In genomic region chr9:73179594-73179993, GRCh38 we compare ENCODE assay signal across 13 cellular contexts. TPM values are rescaled to one million over a fixed set of nuclear protein-coding genes. Genes with fewer than 3 reads are reported as not detected.
DNase-seq lines count a peak whose midpoint lies in the region; ATAC-seq and TF ChIP-seq lines count a peak whose summit lies in the region.
"Had no signal": no experiment of that assay in that cellular context is flagged by ENCODE, and none has a peak within 500 bp of the region (broad histone marks: within the 10 kb centered on the region; RNA-seq: fewer than 3 reads in every experiment).

No MANE protein-coding gene starts in this region.

- H3K9ac ChIP-seq in mesenchymal stem cell (ENCODE audit: low read length), result peak overlapping the region; percentile 40

- H2BK5ac ChIP-seq in mesenchymal stem cell (ENCODE audit: low read depth, low read length, poor library complexity, severe bottlenecking), result no peak overlapping the region

- H4K91ac ChIP-seq in mesenchymal stem cell (ENCODE audit: low read length), result no peak overlapping the region

- no peak overlapping the region for H2AFZ ChIP-seq in mesenchymal stem cell (ENCODE audit: low read depth, low read length)

- no peaks in the 10 kb centered on the region for H3K79me1 ChIP-seq in mesenchymal stem cell (replicated peaks; ENCODE audit: low read length, poor library complexity, severe bottlenecking)

- TF ChIP-seq CTCF in RWPE2 (IDR thresholded peaks at IDR 0.05; ENCODE audit: poor library complexity, severe bottlenecking), result no peak

- H3K14ac ChIP-seq in mesenchymal stem cell (ENCODE audit: low read length in 2 of 2), result no peak overlapping the region

- no peak overlapping the region for H3K18ac ChIP-seq in mesenchymal stem cell (ENCODE audit: low read depth in 1 of 2, low read length in 2 of 2)

- ATAC-seq in HG02798 (IDR thresholded peaks at IDR 0.05; ENCODE audit: poor library complexity, unreplicated experiment) (peak; percentile 55), RWPE2 (ENCODE audit: low read depth) (peak; percentile 59; the same call in 2 of the 3 replicates), GM18502 (IDR thresholded peaks at IDR 0.05; ENCODE audit: poor library complexity, unreplicated experiment) (no peak), HG03520 (IDR thresholded peaks at IDR 0.05; ENCODE audit: unreplicated experiment) (no peak)
- ATAC-seq: naive thymus-derived CD4-positive, alpha-beta T cell; T-cell had no signal

- no peak overlapping the region for H2AK5ac ChIP-seq in mesenchymal stem cell (ENCODE audit: low read length, severe bottlenecking)

- H2BK15ac ChIP-seq in mesenchymal stem cell (ENCODE audit: low read depth, poor library complexity, severe bottlenecking), result no peak overlapping the region

- H3K4me1 ChIP-seq in RWPE2 (ENCODE audit: insufficient read depth, poor library complexity, severe bottlenecking) (peaks cover 28% of the 10 kb centered on the region), mesenchymal stem cell (ENCODE audit: control insufficient read depth, insufficient read depth, low read depth, low read length) (peaks cover 1% of the 10 kb centered on the region)

- no peak overlapping the region for H3K4me2 ChIP-seq in mesenchymal stem cell (ENCODE audit: low read length, poor library complexity, severe bottlenecking)

- H3K27me3 ChIP-seq in RWPE2 (ENCODE audit: insufficient read depth, poor library complexity, severe bottlenecking) (no peaks in the 10 kb centered on the region), mesenchymal stem cell (ENCODE audit: control insufficient read depth in 1 of 2, insufficient read depth in 1 of 2, low read length in 2 of 2) (no peaks in the 10 kb centered on the region)
- H3K27me3 ChIP-seq: tibial nerve had no signal

- peak; percentile 46 for DNase-seq in ELR (ENCODE audit: low read depth)
- DNase-seq in RWPE2 (ENCODE audit: low spot score), result no peak
- no peak for DNase-seq in mesenchymal stem cell
- no peak for DNase-seq in COR-L47 (lab: John Stamatoyannopoulos, UW)
- DNase-seq in posterior cingulate gyrus, result no peak
- DNase-seq: activated CD8-positive, alpha-beta memory T cell treated with anti-CD3 and anti-CD28 coated beads, Interleukin-2, amount 50 U/mL, for 48 hours; hippocampal formation; naive thymus-derived CD4-positive, alpha-beta T cell; T-cell had no signal

- H3K23ac ChIP-seq in mesenchymal stem cell (ENCODE audit: low read length in 2 of 2), result no peak overlapping the region

- H3K9me3 ChIP-seq in RWPE2 (ENCODE audit: severe bottlenecking) (no peaks in the 10 kb centered on the region), mesenchymal stem cell (ENCODE audit: control insufficient read depth, low read length) (no peaks in the 10 kb centered on the region)
- H3K9me3 ChIP-seq: tibial nerve had no signal

- H3K27ac ChIP-seq in RWPE2 (ENCODE audit: poor library complexity, severe bottlenecking), result no peak overlapping the region
- H3K27ac ChIP-seq in mesenchymal stem cell (ENCODE audit: low read length, poor library complexity, severe bottlenecking), result no peak overlapping the region

- 88% methylated on average over 3 of the region's 3 CpGs for WGBS in mesenchymal stem cell

- H3K4ac ChIP-seq in mesenchymal stem cell (ENCODE audit: low read depth in 1 of 2, low read length in 2 of 2), result no peak overlapping the region

- H3K4me3 ChIP-seq in RWPE2 (ENCODE audit: severe bottlenecking), result no peak overlapping the region
- no peak overlapping the region for H3K4me3 ChIP-seq in mesenchymal stem cell (ENCODE audit: insufficient read depth in 1 of 2, low read depth in 1 of 2, low read length in 2 of 2)
- H3K4me3 ChIP-seq: tibial nerve had no signal

- no peak overlapping the region for H4K8ac ChIP-seq in mesenchymal stem cell (ENCODE audit: low read length)

- H2BK12ac ChIP-seq in mesenchymal stem cell (ENCODE audit: low read length in 2 of 2), result no peak overlapping the region

- no peak overlapping the region for H2BK120ac ChIP-seq in mesenchymal stem cell (ENCODE audit: low read depth, low read length)

- H3K36me3 ChIP-seq in RWPE2 (ENCODE audit: low read depth) (no peaks in the 10 kb centered on the region), mesenchymal stem cell (ENCODE audit: control insufficient read depth in 1 of 2, insufficient read depth in 2 of 2, low read depth in 1 of 2, low read length in 2 of 2) (no peaks in the 10 kb centered on the region)
- H3K36me3 ChIP-seq: tibial nerve had no signal

- intact Hi-C loops in posterior cingulate gyrus (cut with DNase I), result no loop called here

RNA-seq across cellular contexts. Expression of gene ANXA1, which starts 27.9 kb away (rescaled TPM):
- 429 TPM for polyA plus RNA-seq in mesenchymal stem cell (2013, experiment 1 of 2)
- polyA plus RNA-seq in mesenchymal stem cell (2013, experiment 2 of 2), result 429 TPM

Comparison
In these comparisons a context has a peak if more than half of its experiments do, and no peak if none do; other contexts are left out.
1. ATAC-seq: peak in HG02798 (single experiment) and RWPE2 (single experiment); none in GM18502 (single experiment) and HG03520 (single experiment).